In genomic region chr1:5509664-5510452, GRCh38 we compare ENCODE assay signal across 8 cellular contexts.
A peak's percentile ranks its signal among the peaks of the same experiment; 100 is the strongest.
DNase-seq lines count a peak whose midpoint lies in the region; ATAC-seq and TF ChIP-seq lines count a peak whose summit lies in the region.

No MANE protein-coding gene starts in this region.

- no peak overlapping the region for H3K4me2 ChIP-seq in neural progenitor cell

- TF ChIP-seq CTCF in Peyer's patch (IDR thresholded peaks at IDR 0.05) (peak; percentile 69 to 95 (median 86)), fibroblast of pulmonary artery (IDR thresholded peaks at IDR 0.05; ENCODE audit: low read length, missing control alignments) (peak; percentile 94), neural progenitor cell (IDR thresholded peaks at IDR 0.05) (peak; percentile 97)

- H3K4me1 ChIP-seq in Peyer's patch (no peaks in the 10 kb centered on the region), neural progenitor cell (no peaks in the 10 kb centered on the region)

- no peaks in the 10 kb centered on the region for H3K36me3 ChIP-seq in Peyer's patch
- no peaks in the 10 kb centered on the region for H3K36me3 ChIP-seq in neural progenitor cell

- TF ChIP-seq POLR2A in Peyer's patch (IDR thresholded peaks at IDR 0.05), result no peak

- H3K9me3 Mint-ChIP-seq in neural progenitor cell, result no peaks in the 10 kb centered on the region

- DNase-seq in AML-193 (lab: John Stamatoyannopoulos, UW) (peak; percentile 3 to 17), H4 (ENCODE audit: low spot score) (peak; percentile 47), Peyer's patch (peak; percentile 29 to 80 (median 71)), fibroblast of pulmonary artery (ENCODE audit: low read depth) (peak; percentile 43), neural progenitor cell (ENCODE audit: low spot score) (peak; percentile 71), substantia nigra (lab: John Stamatoyannopoulos, UW) (peak in 43 of 49 donors; percentile 8 to 76 (median 33))
- DNase-seq in activated T-cell treated with anti-CD3 and anti-CD28 coated beads, Interleukin-2, amount 50 U/mL, for 48 hours, result peak; percentile 79 to 81

- H3K27ac ChIP-seq in Peyer's patch (no peak overlapping the region), neural progenitor cell (no peak overlapping the region), substantia nigra (ENCODE audit: low read depth, low read length, poor library complexity, severe bottlenecking) (no peak overlapping the region)

- peaks cover 17% of the 10 kb centered on the region for H3K4me1 Mint-ChIP-seq in neural progenitor cell

- H2AFZ ChIP-seq in neural progenitor cell (replicated peaks), result no peak overlapping the region

- no peak overlapping the region for H3K27ac Mint-ChIP-seq in neural progenitor cell

- H4K20me1 ChIP-seq in neural progenitor cell (ENCODE audit: low read depth), result no peaks in the 10 kb centered on the region

- H3K27me3 ChIP-seq in Peyer's patch, result no peaks in the 10 kb centered on the region
- peaks cover 5% of the 10 kb centered on the region for H3K27me3 ChIP-seq in neural progenitor cell

- H3K36me3 Mint-ChIP-seq in neural progenitor cell, result no peaks in the 10 kb centered on the region

- H3K4me3 Mint-ChIP-seq in neural progenitor cell, result peak overlapping the region; percentile 22

- H3K79me2 ChIP-seq in neural progenitor cell (ENCODE audit: low read depth), result no peaks in the 10 kb centered on the region

- no peak for ATAC-seq in HG02970 (IDR thresholded peaks at IDR 0.05; ENCODE audit: low FRiP score, unreplicated experiment)

- no peaks in the 10 kb centered on the region for H3F3A ChIP-seq in neural progenitor cell (ENCODE audit: low read depth)

- no peak overlapping the region for H3K4me3 ChIP-seq in Peyer's patch
- H3K4me3 ChIP-seq in fibroblast of pulmonary artery (replicated peaks; ENCODE audit: low read depth, low read length), result no peak overlapping the region
- H3K4me3 ChIP-seq in neural progenitor cell, result no peak overlapping the region

- no peaks in the 10 kb centered on the region for H3K9me3 ChIP-seq in Peyer's patch
- no peaks in the 10 kb centered on the region for H3K9me3 ChIP-seq in neural progenitor cell (ENCODE audit: low read depth)

- peaks cover 14% of the 10 kb centered on the region for H3K27me3 Mint-ChIP-seq in neural progenitor cell (ENCODE audit: insufficient read depth, low read depth)

- no peak overlapping the region for H3K9ac ChIP-seq in neural progenitor cell

Comparison
In these comparisons a context has a peak if more than half of its experiments do, and no peak if none do; other contexts are left out.
1. DNase-seq: peak in every context shown above with its lines; median percentile 80 in activated T-cell treated with anti-CD3 and anti-CD28 coated beads, Interleukin-2, amount 50 U/mL, for 48 hours; 71 in Peyer's patch; 71 in neural progenitor cell; 47 in H4; 43 in fibroblast of pulmonary artery; 33 in substantia nigra; 10 in AML-193.